ENCODE assay signal across 10 cellular contexts in the genomic region with DNA sequence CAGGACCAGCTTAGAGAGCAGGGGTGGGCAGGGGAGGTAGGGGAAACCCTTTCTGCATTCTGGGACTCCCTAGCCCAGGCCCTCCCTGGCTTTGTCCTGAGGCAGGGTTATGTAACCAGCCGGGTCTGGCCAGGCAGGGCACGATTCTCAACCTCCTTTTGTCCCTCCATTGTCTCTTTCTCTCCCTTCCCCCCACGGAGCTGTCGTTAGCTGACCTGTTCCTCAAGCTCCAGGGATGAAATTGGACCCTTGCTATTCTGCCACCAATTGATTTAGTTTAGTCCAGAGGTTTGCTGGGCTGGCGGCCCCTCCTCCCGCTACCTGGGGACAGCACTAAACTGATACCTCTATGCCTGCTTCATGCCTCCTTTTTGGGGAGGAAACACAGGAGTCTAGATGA. TPM values are rescaled to one million over a fixed set of nuclear protein-coding genes. Genes with fewer than 3 reads are reported as not detected.
DNase-seq lines count a peak whose midpoint lies in the region; ATAC-seq and TF ChIP-seq lines count a peak whose summit lies in the region.
"Had no signal": no experiment of that assay in that cellular context is flagged by ENCODE, and none has a peak within 500 bp of the region (broad histone marks: within the 10 kb centered on the region; RNA-seq: fewer than 3 reads in every experiment).

No MANE protein-coding gene starts in this region.

- BruUV-seq in Panc1 (replicated peaks; lab: Mats Ljungman, UMichigan): no TSS peak

- no peaks in the 10 kb centered on the region for H3K36me3 ChIP-seq in ACC112 (ENCODE audit: insufficient read depth, low read length)
- no peaks in the 10 kb centered on the region for H3K36me3 ChIP-seq in Panc1 (ENCODE audit: control insufficient read depth, insufficient read depth, low read length)
- H3K36me3 ChIP-seq in gastroesophageal sphincter: no peaks in the 10 kb centered on the region
- H3K36me3 ChIP-seq in osteoblast (ENCODE audit: insufficient read depth, low read length): peaks cover 47% of the 10 kb centered on the region

- H3K4me3 ChIP-seq in ACC112 (ENCODE audit: low read depth, low read length) (peak overlapping the region; percentile 59), Panc1 (ENCODE audit: low read depth in 2 of 2, low read length in 2 of 2) (peak overlapping the region in 1 of 2 experiments; percentile 41; a peak in 2 of 4 replicates), gastroesophageal sphincter (no peak overlapping the region), osteoblast (ENCODE audit: insufficient read depth, low read length) (peak overlapping the region; percentile 55)

- 18 to 27% methylated on average over 4 of the region's 6 CpGs for WGBS in gastroesophageal sphincter (ENCODE audit: low coverage in 1 of 2), 2 donors

- no peak for TF ChIP-seq POLR2A in gastroesophageal sphincter (IDR thresholded peaks at IDR 0.05)

- peaks cover 65% of the 10 kb centered on the region for H3K4me1 ChIP-seq in ACC112 (ENCODE audit: control insufficient read depth, insufficient read depth, low read length, unreplicated experiment)
- peaks cover 77% of the 10 kb centered on the region for H3K4me1 ChIP-seq in Panc1 (ENCODE audit: control insufficient read depth, insufficient read depth, low read length)
- peaks cover 5 to 92% (median 72%) of the 10 kb centered on the region in 3 donors for H3K4me1 ChIP-seq in gastroesophageal sphincter
- H3K4me1 ChIP-seq in osteoblast (ENCODE audit: insufficient read depth, low read length): peaks cover 73% of the 10 kb centered on the region

- H3K27ac ChIP-seq in ACC112 (ENCODE audit: low read depth, low read length) (peak overlapping the region; percentile 83), Panc1 (ENCODE audit: low read length) (peak overlapping the region; percentile 93), gastroesophageal sphincter (peak overlapping the region in 3 of 4 donors; percentile 61 to 75 (median 73)), osteoblast (ENCODE audit: low read depth, low read length) (peak overlapping the region; percentile 94)

- no peak overlapping the region for H2AFZ ChIP-seq in ACC112 (ENCODE audit: low read length, unreplicated experiment)
- no peak overlapping the region for H2AFZ ChIP-seq in osteoblast (ENCODE audit: low read length)

- TF ChIP-seq EP300 in gastroesophageal sphincter (IDR thresholded peaks at IDR 0.05): no peak

- H4K20me1 ChIP-seq in osteoblast (ENCODE audit: insufficient read depth, low read length): peaks cover 34% of the 10 kb centered on the region

- ATAC-seq in Panc1: peak; percentile 7; the same call in 1 of the 2 replicates
- ATAC-seq in gastroesophageal sphincter: no peak
- ATAC-seq in HG03354 (IDR thresholded peaks at IDR 0.05; ENCODE audit: poor library complexity, severe bottlenecking, unreplicated experiment): no peak

- CTCF ChIA-PET in Panc1 (lab: Charles Lee): interaction anchor here (0.8 kb wide), 1 partner anchor 9 kb away, joined by 3 read pairs; no protein-coding TSS in a partner anchor

- TF ChIP-seq CTCF in Panc1 (IDR thresholded peaks at IDR 0.05) (no peak), gastroesophageal sphincter (IDR thresholded peaks at IDR 0.05) (no peak), osteoblast (IDR thresholded peaks at IDR 0.05; ENCODE audit: extremely low read depth, low read depth, low read length) (no peak)

- no peak for DNase-seq in Panc1 (ENCODE audit: low read depth, low spot score)
- DNase-seq in osteoblast (ENCODE audit: insufficient read length, low spot score, missing footprints): peak; percentile 55
- no peak for DNase-seq in NK-92 (lab: John Stamatoyannopoulos, UW; ENCODE audit: unreplicated experiment)
- DNase-seq in stimulated activated CD4-positive, alpha-beta T cell treated with anti-CD3 and anti-CD28 coated beads, Interleukin-4, amount 100 ng/mL, for 4 hours: no peak
- DNase-seq in activated naive CD4-positive, alpha-beta T cell (lab: John Stamatoyannopoulos, UW): no peak
- DNase-seq: NCI-H82, small intestine had no signal

- peak overlapping the region; percentile 76 for H3K4me2 ChIP-seq in osteoblast (ENCODE audit: insufficient read depth, low read length)

- H3K79me2 ChIP-seq in ACC112 (ENCODE audit: control insufficient read depth, insufficient read depth, low read length, unreplicated experiment) (peaks cover 79% of the 10 kb centered on the region), osteoblast (ENCODE audit: insufficient read depth, low read length) (peaks cover 93% of the 10 kb centered on the region)

- in situ Hi-C loops in Panc1 (cut with HindIII; ENCODE audit: low pct_unique_long_range_greater_than_20kb, low sequenced_read_pairs): no loop called here

- intact Hi-C loops in Panc1 (cut with micrococcal nuclease; ENCODE audit: unreplicated experiment): no loop called here

- H3K9me3 ChIP-seq in Panc1 (ENCODE audit: control insufficient read depth, insufficient read depth, low read depth, low read length) (no peaks in the 10 kb centered on the region), gastroesophageal sphincter (no peaks in the 10 kb centered on the region), osteoblast (ENCODE audit: low read depth, low read length) (no peaks in the 10 kb centered on the region)

- H3K27me3 ChIP-seq in ACC112 (ENCODE audit: insufficient read depth, low read length) (no peaks in the 10 kb centered on the region), Panc1 (ENCODE audit: control insufficient read depth, insufficient read depth, low read length) (no peaks in the 10 kb centered on the region), gastroesophageal sphincter (no peaks in the 10 kb centered on the region), osteoblast (ENCODE audit: insufficient read depth, low read length) (no peaks in the 10 kb centered on the region)

- POLR2A ChIA-PET in Panc1 (lab: Charles Lee): interaction anchor here (0.5 kb wide), 1 partner anchor 11 kb away, joined by 6 read pairs; no protein-coding TSS in a partner anchor

RNA-seq across cellular contexts. Expression of a gene that starts 9.4 kb away (rescaled TPM):
- total RNA-seq in Panc1 (2021; ENCODE audit: unreplicated experiment) (142 TPM), gastroesophageal sphincter (100 to 1,000 TPM in 1 of 4 donors, 10 to 100 TPM in 3; 58.3 to 146 (median 72.1) TPM), osteoblast (89.9 and 104 TPM in 2 replicates)
- polyA plus RNA-seq in Panc1 (2012; ENCODE audit: insufficient read length): 80.5 TPM

RNA-seq across cellular contexts. Expression of a gene that starts 49.0 kb away (rescaled TPM):
- total RNA-seq in Panc1 (2021; ENCODE audit: unreplicated experiment): 1,959 TPM
- polyA plus RNA-seq in Panc1 (2012; ENCODE audit: insufficient read length): 1,891 TPM
- 1,000 to 10,000 TPM; 1,275 to 3,828 (median 2,502) TPM for total RNA-seq in gastroesophageal sphincter
- 1,720 and 2,211 TPM in 2 replicates for total RNA-seq in osteoblast

Comparison
In these comparisons a context has a peak if more than half of its experiments do, and no peak if none do; other contexts are left out.
1. H3K4me3 ChIP-seq: peak in ACC112 (single experiment) and osteoblast (single experiment); none in gastroesophageal sphincter (0 of 2).
2. Peak in every context shown above with its lines, with median percentiles within 50 percentile points of each other: H3K27ac ChIP-seq.